ENCODE assay signal across 8 cellular contexts in genomic region chr5:34686762-34687268, GRCh38. TPM values are rescaled to one million over a fixed set of nuclear protein-coding genes. Genes with fewer than 3 reads are reported as not detected.
A peak's percentile ranks its signal among the peaks of the same experiment; 100 is the strongest.
DNase-seq lines count a peak whose midpoint lies in the region; ATAC-seq, FAIRE-seq and TF ChIP-seq lines count a peak whose summit lies in the region.

No MANE protein-coding gene starts in this region.

- no peak overlapping the region for H3K4me3 ChIP-seq in epithelial cell of esophagus (ENCODE audit: low read length)

- peak; percentile 66 for DNase-seq in AG09319 (ENCODE audit: extremely low read depth, low read depth)
- peak; percentile 57 for DNase-seq in NCI-H460 (ENCODE audit: extremely low read depth, low read depth)
- peak; percentile 94 for DNase-seq in epithelial cell of esophagus (ENCODE audit: low read depth)
- peak; percentile 92 for DNase-seq in mucosa of gallbladder (ENCODE audit: low spot score)
- DNase-seq in D721Med (ENCODE audit: insufficient read length, low spot score) = no peak
- DNase-seq in NCI-H526 (lab: John Stamatoyannopoulos, UW) = no peak
- no peak for DNase-seq in activated effector memory CD4-positive, alpha-beta T cell treated with anti-CD3 and anti-CD28 coated beads, Interleukin-2, amount 50 U/mL, for 16 hours

- TF ChIP-seq CTCF in AG09319 (IDR thresholded peaks at IDR 0.05; ENCODE audit: low read depth, low read length) (no peak; the same call in 1 of the 2 replicates), epithelial cell of esophagus (IDR thresholded peaks at IDR 0.05; ENCODE audit: insufficient read depth, low read depth, low read length, missing control alignments) (peak; percentile 11), D721Med (IDR thresholded peaks at IDR 0.05; ENCODE audit: insufficient read depth, missing control alignments) (no peak)

- ATAC-seq in HG02678 (IDR thresholded peaks at IDR 0.05; ENCODE audit: unreplicated experiment) = no peak

- no peak for FAIRE-seq in D721Med (lab: Jason Lieb, UNC)

RNA-seq across cellular contexts. Expression of gene RAI14, which starts 30.7 kb away (rescaled TPM):
- 13.1 and 15.9 TPM in 2 replicates for total RNA-seq in NCI-H460 (2014; rRNA removed; shearing (Covaris generic))
- 8.0 and 23.8 TPM in 2 replicates for polyA plus RNA-seq in NCI-H460 (2014; cell fraction: nucleus; rRNA removed)
- 56.0 TPM for total RNA-seq in mucosa of gallbladder

Comparison
In these comparisons a context has a peak if more than half of its experiments do, and no peak if none do; other contexts are left out.
1. DNase-seq: peak in AG09319 (single experiment), NCI-H460 (single experiment), epithelial cell of esophagus (single experiment) and mucosa of gallbladder (single experiment); none in D721Med (single experiment), NCI-H526 (0 of 2) and activated effector memory CD4-positive, alpha-beta T cell treated with anti-CD3 and anti-CD28 coated beads, Interleukin-2, amount 50 U/mL, for 16 hours (single experiment).